In genomic region chr6:11188161-11188915, GRCh38 we compare ENCODE assay signal across 13 cellular contexts. TPM values are rescaled to one million over a fixed set of nuclear protein-coding genes. Genes with fewer than 3 reads are reported as not detected.
DNase-seq lines count a peak whose midpoint lies in the region; ATAC-seq and TF ChIP-seq lines count a peak whose summit lies in the region.
"Had no signal": no experiment of that assay in that cellular context is flagged by ENCODE, and none has a peak within 500 bp of the region (broad histone marks: within the 10 kb centered on the region; RNA-seq: fewer than 3 reads in every experiment).

No MANE protein-coding gene starts in this region.

- ATAC-seq in central memory CD8-positive, alpha-beta T cell (replicated peaks; ENCODE audit: extremely low read depth, poor library complexity, severe bottlenecking), result no peak
- ATAC-seq in mucosa of descending colon, result peak; percentile 87

- in situ Hi-C loops in GM13976 (cut with MboI; ENCODE audit: low sequenced_read_pairs, unreplicated experiment), result no loop called here

- no peak overlapping the region for H2AFZ ChIP-seq in ACC112 (ENCODE audit: low read length, unreplicated experiment)
- no peak overlapping the region for H2AFZ ChIP-seq in Karpas-422 (ENCODE audit: low read length)

- H3K4me3 Mint-ChIP-seq in central memory CD8-positive, alpha-beta T cell, result no peak overlapping the region

- H3K79me2 ChIP-seq in ACC112 (ENCODE audit: control insufficient read depth, insufficient read depth, low read length, unreplicated experiment) (no peaks in the 10 kb centered on the region), Karpas-422 (ENCODE audit: low read length) (no peaks in the 10 kb centered on the region)

- H3K27me3 ChIP-seq in ACC112 (ENCODE audit: insufficient read depth, low read length) (no peaks in the 10 kb centered on the region), Karpas-422 (ENCODE audit: low read length) (no peaks in the 10 kb centered on the region)

- H3K9me2 ChIP-seq in Karpas-422 (replicated peaks; ENCODE audit: insufficient read depth, low read length), result no peaks in the 10 kb centered on the region

- H3K9me3 ChIP-seq in mucosa of descending colon (no peaks in the 10 kb centered on the region), Karpas-422 (ENCODE audit: low read length) (no peaks in the 10 kb centered on the region)

- no peak overlapping the region for H3K4me2 ChIP-seq in Karpas-422 (ENCODE audit: low read depth, low read length, poor library complexity, severe bottlenecking)

- peak overlapping the region; percentile 10 for H3K27ac Mint-ChIP-seq in central memory CD8-positive, alpha-beta T cell (ENCODE audit: low read depth)

- intact Hi-C loops in mucosa of descending colon (cut with DNase I, micrococcal nuclease), result no loop called here

- H3K27ac ChIP-seq in ACC112 (ENCODE audit: low read depth, low read length), result peak overlapping the region; percentile 58
- no peak overlapping the region for H3K27ac ChIP-seq in Karpas-422 (ENCODE audit: low read length)

- DNase-seq in LHCN-M2 (ENCODE audit: low read depth) (peak; percentile 41), mucosa of descending colon (peak in 1 of 3 donors; percentile 67), Karpas-422 (no peak), SK-N-DZ (ENCODE audit: low spot score) (no peak), GM13976 (ENCODE audit: low spot score) (no peak), NCI-H82 treated with DMSO at 0.1 percent for 48 hours (lab: John Stamatoyannopoulos, UW; ENCODE audit: unreplicated experiment) (no peak)
- DNase-seq in central memory CD8-positive, alpha-beta T cell (ENCODE audit: low spot score in 2 of 2), result no peak
- DNase-seq: islet precursor cell; NCI-H1694 treated with DMSO at 0.1 percent for 48 hours; RPMI8226; stimulated activated CD4-positive, alpha-beta T cell treated with anti-CD3 and anti-CD28 coated beads, Interleukin-2, amount 100 ng/mL, for 24 hours; substantia nigra had no signal

- H4K20me1 ChIP-seq in Karpas-422 (ENCODE audit: insufficient read depth, low read depth, low read length), result no peaks in the 10 kb centered on the region

- no peaks in the 10 kb centered on the region for H3K4me1 Mint-ChIP-seq in central memory CD8-positive, alpha-beta T cell

- TF ChIP-seq CTCF in mucosa of descending colon (IDR thresholded peaks at IDR 0.05) (no peak), GM13976 (IDR thresholded peaks at IDR 0.05; ENCODE audit: borderline replicate concordance, control extremely low read depth, extremely low read depth, insufficient read depth, missing control alignments) (no peak)

- H3K4me3 ChIP-seq in ACC112 (ENCODE audit: low read depth, low read length), result no peak overlapping the region
- H3K4me3 ChIP-seq in mucosa of descending colon, result no peak overlapping the region
- no peak overlapping the region for H3K4me3 ChIP-seq in Karpas-422 (ENCODE audit: low read length)

- H3K9me3 Mint-ChIP-seq in central memory CD8-positive, alpha-beta T cell, result no peaks in the 10 kb centered on the region

- H3K4me1 ChIP-seq in ACC112 (ENCODE audit: control insufficient read depth, insufficient read depth, low read length, unreplicated experiment) (peaks cover 10% of the 10 kb centered on the region), mucosa of descending colon (ENCODE audit: low read depth) (peaks cover 7% of the 10 kb centered on the region), Karpas-422 (ENCODE audit: low read length) (no peaks in the 10 kb centered on the region)

- no peaks in the 10 kb centered on the region for H3K27me3 Mint-ChIP-seq in central memory CD8-positive, alpha-beta T cell

- no peak overlapping the region for H3K9ac ChIP-seq in Karpas-422 (ENCODE audit: low read length)

- H3K36me3 Mint-ChIP-seq in central memory CD8-positive, alpha-beta T cell (ENCODE audit: insufficient read depth), result peaks cover 62% of the 10 kb centered on the region

- H3K36me3 ChIP-seq in ACC112 (ENCODE audit: insufficient read depth, low read length), result peaks cover 14% of the 10 kb centered on the region; the same call in 1 of the 2 replicates
- peaks cover 5% of the 10 kb centered on the region for H3K36me3 ChIP-seq in mucosa of descending colon (ENCODE audit: low read depth)
- H3K36me3 ChIP-seq in Karpas-422 (ENCODE audit: insufficient read depth, low read length), result no peaks in the 10 kb centered on the region

RNA-seq across cellular contexts. Expression of gene NEDD9, which starts 44.1 kb away (rescaled TPM):
- total RNA-seq in LHCN-M2 (2014; rRNA removed), result 6.3 and 10.6 TPM in 2 replicates
- polyA plus RNA-seq in LHCN-M2 (2012), result 25.4 TPM
- total RNA-seq in mucosa of descending colon, result 10 to 100 TPM; 41.4 to 66.6 (median 62.1) TPM
- 3.8 and 8.0 TPM in 2 replicates for total RNA-seq in Karpas-422 (2014; rRNA removed; shearing (Covaris generic); ENCODE audit: low replicate concordance)
- 0.14 and 0.31 TPM in 2 replicates for polyA plus RNA-seq in SK-N-DZ (2014; cell fraction: cytosol; rRNA removed)
- 0.13 and 0.14 TPM in 2 replicates for polyA plus RNA-seq in SK-N-DZ (2014; cell fraction: nucleus; rRNA removed)
